ENCODE assay signal across 19 cellular contexts in the genomic region with DNA sequence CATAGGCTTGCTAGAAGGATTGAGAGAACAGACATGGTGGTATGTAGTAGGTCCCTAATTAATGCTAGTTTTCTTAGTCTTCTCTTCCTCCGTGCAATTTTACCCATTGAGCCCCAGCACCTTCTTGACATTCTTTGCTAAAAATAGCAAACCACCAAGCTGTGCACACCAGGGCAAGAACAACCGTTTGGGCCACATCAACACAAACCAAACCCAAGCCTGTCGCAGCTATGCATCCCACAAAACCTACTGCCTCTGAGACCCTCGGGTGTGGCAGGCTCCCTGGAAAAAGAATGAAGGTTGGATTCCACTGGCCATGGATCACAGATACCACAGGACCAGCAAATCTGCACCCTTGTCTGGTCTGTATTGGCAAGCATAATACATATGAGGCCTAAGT.
"Had no signal": no experiment of that assay in that cellular context is flagged by ENCODE, and none has a peak within 500 bp of the region (broad histone marks: within the 10 kb centered on the region; RNA-seq: fewer than 3 reads in every experiment).

No MANE protein-coding gene starts in this region.

- H3K4me3 Mint-ChIP-seq: activated naive CD4-positive, alpha-beta T cell treated with anti-CD3 and anti-CD28 coated beads for 36 hours; activated T-cell treated with anti-CD3 and anti-CD28 coated beads, Interleukin-2, amount 50 U/mL, for 4 hours; nephron progenitor cell; stimulated activated naive CD8-positive, alpha-beta T cell treated with anti-CD3 and anti-CD28 coated beads, Interleukin-15, Interleukin-2, amounts not matched to agents 100 ng/mL and 50 ng/mL, for 24 hours; T-helper 2 cell treated with Interferon-gamma antibody and Interleukin-4, amounts not matched to agents 5 μg/mL and 100 μg/mL, for 36 hours had no signal

- H3K4me3 ChIP-seq: ascending aorta, breast epithelium, coronary artery, lung, pancreas, psoas muscle, right atrium auricular region, tibial nerve, uterus had no signal

- H3K9me3 Mint-ChIP-seq: activated naive CD4-positive, alpha-beta T cell treated with anti-CD3 and anti-CD28 coated beads for 36 hours; activated T-cell treated with anti-CD3 and anti-CD28 coated beads, Interleukin-2, amount 50 U/mL, for 4 hours; nephron progenitor cell; stimulated activated naive CD8-positive, alpha-beta T cell treated with anti-CD3 and anti-CD28 coated beads, Interleukin-15, Interleukin-2, amounts not matched to agents 100 ng/mL and 50 ng/mL, for 24 hours had no signal

- H3K4me1 ChIP-seq: breast epithelium, uterus had no signal

- H3K27me3 ChIP-seq: ascending aorta, breast epithelium, pancreas, right atrium auricular region, tibial nerve, uterus had no signal

- H3K27me3 Mint-ChIP-seq: stimulated activated naive CD8-positive, alpha-beta T cell treated with anti-CD3 and anti-CD28 coated beads, Interleukin-15, Interleukin-2, amounts not matched to agents 100 ng/mL and 50 ng/mL, for 24 hours had no signal

- DNase-seq: activated CD4-positive, alpha-beta T cell treated with anti-CD3 and anti-CD28 coated beads for 1 hour; activated CD8-positive, alpha-beta memory T cell treated with anti-CD3 and anti-CD28 coated beads, Interleukin-2, amount 50 U/mL, for 48 hours; activated naive CD4-positive, alpha-beta T cell treated with anti-CD3 and anti-CD28 coated beads for 36 hours; activated T-cell treated with anti-CD3 and anti-CD28 coated beads, Interleukin-2, amount 50 U/mL, for 4 hours; kidney; nephron progenitor cell; pancreas; psoas muscle; stimulated activated CD4-positive, alpha-beta T cell treated with anti-CD3 and anti-CD28 coated beads, Interleukin-4, amount 100 ng/mL, for 24 hours; uterus had no signal

- H3K27ac ChIP-seq: ascending aorta, breast epithelium, coronary artery, pancreas, psoas muscle, tibial nerve, uterus had no signal

- H3K36me3 ChIP-seq: breast epithelium, uterus had no signal

- H3K9me3 ChIP-seq: ascending aorta, breast epithelium, pancreas, psoas muscle, right atrium auricular region, tibial nerve, uterus had no signal

- H3K27ac Mint-ChIP-seq: activated naive CD4-positive, alpha-beta T cell treated with anti-CD3 and anti-CD28 coated beads for 36 hours; nephron progenitor cell; stimulated activated naive CD8-positive, alpha-beta T cell treated with anti-CD3 and anti-CD28 coated beads, Interleukin-15, Interleukin-2, amounts not matched to agents 100 ng/mL and 50 ng/mL, for 24 hours had no signal

- ATAC-seq: activated T-cell treated with anti-CD3 and anti-CD28 coated beads, Interleukin-2, amount 50 U/mL, for 4 hours; pancreas; psoas muscle; SK-N-SH treated with all-trans-retinoic acid at 6 μM for 48 hours had no signal
